ENCODE assay signal across 33 cellular contexts in the genomic region with DNA sequence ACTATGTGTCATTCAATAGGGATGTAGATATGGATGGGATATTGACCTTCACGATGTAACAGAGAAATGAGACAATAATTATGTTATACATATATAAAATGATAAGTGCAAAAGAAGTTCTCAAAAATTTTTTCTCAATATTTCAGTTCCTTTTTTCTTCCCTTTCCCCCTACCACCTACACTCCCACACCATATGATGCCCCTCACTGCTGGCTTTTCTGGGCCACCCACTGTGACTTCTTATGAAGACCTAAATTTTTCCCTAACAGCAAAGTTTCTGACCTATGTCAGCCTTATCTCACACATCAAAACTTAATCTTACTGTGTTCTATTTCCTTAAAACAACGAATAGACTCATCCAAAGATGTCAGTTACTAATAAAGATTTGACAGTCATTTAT.
"Had no signal": no experiment of that assay in that cellular context is flagged by ENCODE, and none has a peak within 500 bp of the region (broad histone marks: within the 10 kb centered on the region; RNA-seq: fewer than 3 reads in every experiment).

No MANE protein-coding gene starts in this region.

- H3K9me3 Mint-ChIP-seq: activated B cell treated with CpG ODN at 0.5 μM for 24 hours; activated naive CD4-positive, alpha-beta T cell treated with anti-CD3 and anti-CD28 coated beads, Interleukin-2, amount 50 U/mL, for 24 hours; activated T-cell treated with anti-CD3 and anti-CD28 coated beads, Interleukin-2, amount 50 U/mL, for 4 hours; effector memory CD8-positive, alpha-beta T cell; T-helper 2 cell treated with Interferon-gamma antibody and Interleukin-4, amounts not matched to agents 5 μg/mL and 100 μg/mL, for 36 hours had no signal

- H3K36me3 Mint-ChIP-seq: activated naive CD4-positive, alpha-beta T cell treated with anti-CD3 and anti-CD28 coated beads, Interleukin-2, amount 50 U/mL, for 24 hours; activated naive CD8-positive, alpha-beta T cell treated with anti-CD3 and anti-CD28 coated beads for 36 hours had no signal

- H3K27me3 Mint-ChIP-seq: activated B cell treated with CpG ODN at 0.5 μM for 24 hours had no signal

- H3K27ac Mint-ChIP-seq: activated B cell treated with CpG ODN at 0.5 μM for 24 hours; activated CD8-positive, alpha-beta T cell treated with anti-CD3 and anti-CD28 coated beads for 36 hours; activated naive CD4-positive, alpha-beta T cell treated with anti-CD3 and anti-CD28 coated beads for 36 hours; activated naive CD4-positive, alpha-beta T cell treated with anti-CD3 and anti-CD28 coated beads, Interleukin-2, amount 50 U/mL, for 24 hours; activated naive CD8-positive, alpha-beta T cell treated with anti-CD3 and anti-CD28 coated beads for 36 hours; activated naive CD8-positive, alpha-beta T cell treated with anti-CD3 and anti-CD28 coated beads, Interleukin-2, amount 50 U/mL, for 24 hours; effector memory CD8-positive, alpha-beta T cell; T-helper 17 cell; T-helper 2 cell treated with Interferon-gamma antibody and Interleukin-4, amounts not matched to agents 5 μg/mL and 100 μg/mL, for 36 hours had no signal

- H3K27ac ChIP-seq: adrenal gland, body of pancreas, esophagus muscularis mucosa, foreskin keratinocyte, gastrocnemius medialis, heart left ventricle, WERI-Rb-1 had no signal

- H3K4me3 Mint-ChIP-seq: activated B cell treated with CpG ODN at 0.5 μM for 24 hours; activated CD8-positive, alpha-beta T cell treated with anti-CD3 and anti-CD28 coated beads for 36 hours; activated naive CD4-positive, alpha-beta T cell treated with anti-CD3 and anti-CD28 coated beads for 36 hours; activated naive CD4-positive, alpha-beta T cell treated with anti-CD3 and anti-CD28 coated beads, Interleukin-2, amount 50 U/mL, for 24 hours; activated naive CD8-positive, alpha-beta T cell treated with anti-CD3 and anti-CD28 coated beads for 36 hours; activated naive CD8-positive, alpha-beta T cell treated with anti-CD3 and anti-CD28 coated beads, Interleukin-2, amount 50 U/mL, for 24 hours; activated T-cell treated with anti-CD3 and anti-CD28 coated beads, Interleukin-2, amount 50 U/mL, for 4 hours; effector memory CD8-positive, alpha-beta T cell; T-helper 17 cell; T-helper 2 cell treated with Interferon-gamma antibody and Interleukin-4, amounts not matched to agents 5 μg/mL and 100 μg/mL, for 36 hours had no signal

- H3K27me3 ChIP-seq: adrenal gland, body of pancreas, esophagus muscularis mucosa, gastrocnemius medialis, heart left ventricle had no signal

- FAIRE-seq: colon had no signal

- H3K4me1 Mint-ChIP-seq: activated naive CD4-positive, alpha-beta T cell treated with anti-CD3 and anti-CD28 coated beads, Interleukin-2, amount 50 U/mL, for 24 hours had no signal

- ATAC-seq: activated CD4-positive, CD25-positive, alpha-beta regulatory T cell treated with anti-CD3 and anti-CD28 coated beads, Interleukin-2, amount 50 U/mL, for 24 hours; activated CD8-positive, alpha-beta T cell treated with anti-CD3 and anti-CD28 coated beads for 36 hours; activated naive CD8-positive, alpha-beta T cell treated with anti-CD3 and anti-CD28 coated beads, Interleukin-2, amount 50 U/mL, for 24 hours; activated T-cell treated with anti-CD3 and anti-CD28 coated beads, Interleukin-2, amount 50 U/mL, for 4 hours; body of pancreas; effector memory CD8-positive, alpha-beta T cell; foreskin keratinocyte; gastrocnemius medialis; heart left ventricle; T-helper 17 cell had no signal

- DNase-seq: activated B cell treated with CpG ODN at 0.5 μM for 24 hours; activated CD4-positive, alpha-beta T cell treated with anti-CD3 and anti-CD28 coated beads for 48 hours; activated CD4-positive, alpha-beta T cell treated with anti-CD3 and anti-CD28 coated beads, Interleukin-2, amount 50 U/mL, for 1 hour; activated CD4-positive, alpha-beta T cell treated with anti-CD3 and anti-CD28 coated beads, Interleukin-2, amount 50 U/mL, for 48 hours; activated CD8-positive, alpha-beta memory T cell treated with anti-CD3 and anti-CD28 coated beads for 24 hours; activated CD8-positive, alpha-beta T cell treated with anti-CD3 and anti-CD28 coated beads for 36 hours; activated effector memory CD4-positive, alpha-beta T cell treated with anti-CD3 and anti-CD28 coated beads, Interleukin-2, amount 50 U/mL, for 16 hours; activated naive CD4-positive, alpha-beta T cell treated with anti-CD3 and anti-CD28 coated beads for 36 hours; activated naive CD8-positive, alpha-beta T cell treated with anti-CD3 and anti-CD28 coated beads for 36 hours; activated naive CD8-positive, alpha-beta T cell treated with anti-CD3 and anti-CD28 coated beads, Interleukin-2, amount 50 U/mL, for 24 hours; activated T-cell treated with anti-CD3 and anti-CD28 coated beads, Interleukin-2, amount 50 U/mL, for 4 hours; adrenal gland; amygdala; aorta; body of pancreas; caudate nucleus; cortex of kidney; dermis blood vessel endothelial cell; effector CD4-positive, alpha-beta T cell; effector memory CD8-positive, alpha-beta T cell; erythroblast; foreskin keratinocyte; gastrocnemius medialis; glutamatergic neuron; heart left ventricle; T-helper 17 cell; T1000; WERI-Rb-1 had no signal

- H3K4me3 ChIP-seq: adrenal gland, body of pancreas, esophagus muscularis mucosa, gastrocnemius medialis, heart left ventricle had no signal

- H3K4me1 ChIP-seq: esophagus muscularis mucosa, foreskin keratinocyte had no signal
